Comparison of ENCODE assay signal across 1 cellular context in the genomic region with DNA sequence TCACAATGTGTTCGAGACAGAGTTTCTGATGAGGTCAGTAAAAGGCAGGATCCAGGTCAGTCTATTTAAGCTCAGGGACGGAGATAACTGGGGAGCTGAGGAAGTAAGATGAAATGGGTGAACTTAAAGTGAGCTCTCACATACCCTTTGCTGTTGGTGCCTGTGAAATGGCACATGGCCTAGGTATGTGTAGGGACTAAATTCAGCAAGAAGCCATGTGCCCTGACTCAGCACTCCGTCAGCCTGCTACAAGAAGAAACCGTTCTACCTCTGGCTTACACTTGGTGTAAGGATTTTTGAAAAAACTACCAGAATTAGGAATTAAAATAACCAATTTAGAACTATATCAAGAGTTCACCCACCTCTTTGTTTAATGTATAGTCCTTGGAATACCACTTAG.
TF ChIP-seq lines count a peak whose summit lies in the region.

No MANE protein-coding gene starts in this region.

TF ChIP-seq in GM23338, 12 proteins besides CTCF, POLR2A, EP300 and RAD21 (continued from another document):
- no peak for TF ChIP-seq JUNB (IDR thresholded peaks at IDR 0.05; ENCODE audit: unreplicated experiment)
